ENCODE assay signal across 16 cellular contexts in the genomic region with DNA sequence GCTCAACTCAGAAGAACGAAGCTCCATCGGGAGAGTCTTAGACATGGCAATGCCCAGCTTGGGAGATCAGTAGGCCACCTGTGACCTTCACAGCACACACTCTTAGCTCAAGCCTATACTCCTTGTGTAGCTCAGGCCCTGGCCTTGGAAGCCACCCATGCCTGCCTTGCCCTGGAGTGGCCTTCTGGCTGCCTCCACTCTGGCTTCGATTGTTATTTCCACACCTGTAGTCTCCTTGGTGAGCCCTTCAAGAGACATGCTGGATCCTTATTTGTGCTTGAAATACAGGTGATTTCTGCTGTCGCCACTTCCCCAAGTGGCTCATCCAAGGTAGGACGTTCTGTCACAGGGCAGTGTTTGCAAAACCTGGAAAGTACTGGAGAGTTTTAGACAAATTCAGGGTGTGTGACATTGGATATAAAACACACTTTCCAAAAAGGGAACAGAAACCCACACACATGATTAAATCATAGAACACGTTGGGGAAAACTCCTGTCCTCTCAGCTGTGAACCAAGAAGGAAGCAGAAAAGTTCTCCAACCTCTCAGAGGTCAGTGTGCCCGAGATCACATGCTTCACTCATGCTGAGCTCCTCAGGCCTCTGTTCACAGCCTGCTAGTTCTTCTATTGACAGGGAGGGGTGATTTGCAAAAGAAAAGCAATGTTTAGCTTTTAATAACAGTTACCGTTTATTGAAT.
A peak's percentile ranks its signal among the peaks of the same experiment; 100 is the strongest.
DNase-seq lines count a peak whose midpoint lies in the region; ATAC-seq, FAIRE-seq and TF ChIP-seq lines count a peak whose summit lies in the region.
"Had no signal": no experiment of that assay in that cellular context is flagged by ENCODE, and none has a peak within 500 bp of the region (broad histone marks: within the 10 kb centered on the region; RNA-seq: fewer than 3 reads in every experiment).

No MANE protein-coding gene starts in this region.

- H3K4me2 ChIP-seq in HepG2 (ENCODE audit: low read depth, low read length), result no peak overlapping the region
- no peak overlapping the region for H3K4me2 ChIP-seq in neuronal stem cell (ENCODE audit: insufficient read depth, low read length, poor library complexity, severe bottlenecking)

- ATAC-seq in HepG2 (no peak), HG02852 (IDR thresholded peaks at IDR 0.05; ENCODE audit: unreplicated experiment) (peak; percentile 79)
- ATAC-seq in activated naive CD8-positive, alpha-beta T cell treated with anti-CD3 and anti-CD28 coated beads, Interleukin-2, amount 50 U/mL, for 24 hours, result no peak

- H2BK15ac ChIP-seq in neuronal stem cell (ENCODE audit: low read length), result no peak overlapping the region

- no peaks in the 10 kb centered on the region for H3K79me2 ChIP-seq in HepG2 (ENCODE audit: insufficient read depth, low read length)

- CTCF ChIA-PET in HepG2 (lab: Yijun Ruan, JAX; ENCODE audit: low intra/inter-chr PET ratio, low total read pairs), result no interaction called here

- H2BK5ac ChIP-seq in neuronal stem cell (ENCODE audit: low read length), result no peak overlapping the region

- H3K4me3 ChIP-seq in liver (ENCODE audit: low read depth in 1 of 3, low read length in 3 of 3) (no peak overlapping the region), HepG2 (replicated peaks in 1 of 3; ENCODE audit: insufficient read depth in 1 of 3, low read depth in 2 of 3, low read length in 3 of 3) (no peak overlapping the region), neuronal stem cell (ENCODE audit: low read length in 2 of 2) (no peak overlapping the region)
- H3K4me3 ChIP-seq: heart right ventricle, pancreas had no signal

- H3K4me1 Mint-ChIP-seq in activated naive CD8-positive, alpha-beta T cell treated with anti-CD3 and anti-CD28 coated beads, Interleukin-2, amount 50 U/mL, for 24 hours, result no peaks in the 10 kb centered on the region

- intact Hi-C loops in HepG2 (cut with micrococcal nuclease; ENCODE audit: unreplicated experiment), result no loop called here

- no peaks in the 10 kb centered on the region for H3K36me3 Mint-ChIP-seq in activated naive CD8-positive, alpha-beta T cell treated with anti-CD3 and anti-CD28 coated beads, Interleukin-2, amount 50 U/mL, for 24 hours (ENCODE audit: low read depth)

- H4K91ac ChIP-seq in neuronal stem cell (ENCODE audit: low read depth, low read length, poor library complexity), result no peak overlapping the region

- POLR2A ChIA-PET in HepG2 (lab: Yijun Ruan, JAX), result no interaction called here

- in situ Hi-C loops in HepG2 (cut with HindIII; ENCODE audit: extremely low pct_ligation_motif_present, low pct_unique_long_range_greater_than_20kb), result no loop called here

- TF ChIP-seq EP300 in HepG2 (IDR thresholded peaks at IDR 0.05; ENCODE audit: low read depth in 2 of 2, low read length in 2 of 2) (no peak), HepG2 (CRISPR knock-in tag; IDR thresholded peaks at IDR 0.05; ENCODE audit: borderline replicate concordance) (no peak)

- no peak overlapping the region for H2BK120ac ChIP-seq in neuronal stem cell (ENCODE audit: low read depth, low read length)

- H3K18ac ChIP-seq in neuronal stem cell (ENCODE audit: low read length), result no peak overlapping the region

- no peak overlapping the region for H2BK12ac ChIP-seq in neuronal stem cell (ENCODE audit: low read length)

- H3K14ac ChIP-seq in neuronal stem cell (ENCODE audit: low read length), result no peak overlapping the region

- no TSS peak for BruUV-seq in HepG2 (replicated peaks; lab: Mats Ljungman, UMichigan)

- no peaks in the 10 kb centered on the region for H3K79me1 ChIP-seq in neuronal stem cell (ENCODE audit: low read depth, low read length)

- H3K4me1 ChIP-seq in liver (ENCODE audit: control insufficient read depth in 4 of 4, insufficient read depth in 4 of 4, low read length in 3 of 4), result no peaks in the 10 kb centered on the region
- no peaks in the 10 kb centered on the region for H3K4me1 ChIP-seq in HepG2 (ENCODE audit: insufficient read depth, low read length)
- peaks cover 0 to 5% of the 10 kb centered on the region in 2 donors for H3K4me1 ChIP-seq in neuronal stem cell (ENCODE audit: control insufficient read depth in 2 of 2, insufficient read depth in 1 of 2, low read depth in 1 of 2, low read length in 2 of 2)
- H3K4me1 ChIP-seq: heart right ventricle, pancreas had no signal

- H3K9me3 ChIP-seq in liver (ENCODE audit: control insufficient read depth in 4 of 4, low read length in 3 of 4) (no peaks in the 10 kb centered on the region), HepG2 (ENCODE audit: low read length) (peaks cover 4% of the 10 kb centered on the region; the same call in 1 of the 2 replicates), neuronal stem cell (replicated peaks in 1 of 2; ENCODE audit: control insufficient read depth in 2 of 2, insufficient read depth in 1 of 2, low read depth in 1 of 2, low read length in 2 of 2) (peaks cover 0 to 16% of the 10 kb centered on the region in 2 donors)
- H3K9me3 ChIP-seq: pancreas had no signal

- H2AFZ ChIP-seq in HepG2 (ENCODE audit: low read length) (no peak overlapping the region), neuronal stem cell (ENCODE audit: low read length) (no peak overlapping the region)

- H4K20me1 ChIP-seq in HepG2 (ENCODE audit: insufficient read depth, low read length), result no peaks in the 10 kb centered on the region

- no peak for FAIRE-seq in HepG2 (lab: Jason Lieb, UNC)
- FAIRE-seq: pancreas, RCC 7860 had no signal

- 79% methylated on average over 8 of the region's 8 CpGs for WGBS in liver
- WGBS in HepG2 (ENCODE audit: low lambda C conversion rate), result 17% methylated on average over 8 of the region's 8 CpGs
- no CpG with 5 or more reads among the region's 8 CpGs for WGBS in neuronal stem cell (ENCODE audit: extremely low coverage in 2 of 2, insufficient read length in 2 of 2, insufficient replicate concordance in 1 of 2), 2 donors

- H2AK5ac ChIP-seq in neuronal stem cell (ENCODE audit: low read depth, low read length), result no peak overlapping the region

- H3K36me3 ChIP-seq in liver (ENCODE audit: control insufficient read depth in 4 of 4, insufficient read depth in 3 of 4, low read depth in 1 of 4, low read length in 3 of 4), result no peaks in the 10 kb centered on the region
- H3K36me3 ChIP-seq in HepG2 (replicated peaks in 1 of 2; ENCODE audit: control insufficient read depth in 1 of 2, insufficient read depth in 2 of 2, low read length in 2 of 2), result no peaks in the 10 kb centered on the region
- H3K36me3 ChIP-seq in neuronal stem cell (replicated peaks in 1 of 2; ENCODE audit: control insufficient read depth in 2 of 2, insufficient read depth in 2 of 2, low read length in 2 of 2), result no peaks in the 10 kb centered on the region
- H3K36me3 ChIP-seq: heart right ventricle, pancreas had no signal

- H3K27ac ChIP-seq in liver (ENCODE audit: low read depth in 1 of 2, low read length in 2 of 2) (no peak overlapping the region), HepG2 (ENCODE audit: extremely low read length, insufficient read depth, low read length) (no peak overlapping the region), neuronal stem cell (replicated peaks; ENCODE audit: low read length) (no peak overlapping the region)
- H3K27ac ChIP-seq: heart right ventricle, pancreas had no signal

- H4K8ac ChIP-seq in neuronal stem cell (ENCODE audit: low read depth, low read length), result no peak overlapping the region

- H3K9me3 Mint-ChIP-seq in activated naive CD8-positive, alpha-beta T cell treated with anti-CD3 and anti-CD28 coated beads, Interleukin-2, amount 50 U/mL, for 24 hours, result peaks cover 13% of the 10 kb centered on the region

- H3K9ac ChIP-seq in liver (ENCODE audit: low read depth in 1 of 2, low read length in 2 of 2) (no peak overlapping the region), HepG2 (ENCODE audit: insufficient read depth, low read depth, low read length) (no peak overlapping the region), neuronal stem cell (ENCODE audit: low read depth, low read length, poor library complexity) (no peak overlapping the region)

- H3K23ac ChIP-seq in neuronal stem cell (ENCODE audit: low read depth, low read length, poor library complexity), result no peak overlapping the region

- H3K4me3 Mint-ChIP-seq in activated naive CD8-positive, alpha-beta T cell treated with anti-CD3 and anti-CD28 coated beads, Interleukin-2, amount 50 U/mL, for 24 hours, result no peak overlapping the region

- no peak overlapping the region for H3K4ac ChIP-seq in neuronal stem cell (ENCODE audit: low read length)

- TF ChIP-seq CTCF in liver (IDR thresholded peaks at IDR 0.05; ENCODE audit: low read depth, low read length, missing input control) (no peak), HepG2 (CRISPR knock-in tag; IDR thresholded peaks at IDR 0.05) (no peak)

- no peak overlapping the region for H3K27ac Mint-ChIP-seq in activated naive CD8-positive, alpha-beta T cell treated with anti-CD3 and anti-CD28 coated beads, Interleukin-2, amount 50 U/mL, for 24 hours

- H3K27me3 Mint-ChIP-seq in activated naive CD8-positive, alpha-beta T cell treated with anti-CD3 and anti-CD28 coated beads, Interleukin-2, amount 50 U/mL, for 24 hours, result peaks cover 3% of the 10 kb centered on the region

- no peak for TF ChIP-seq RAD21 in liver (IDR thresholded peaks at IDR 0.05)
- TF ChIP-seq RAD21 in HepG2 (CRISPR knock-in tag; IDR thresholded peaks at IDR 0.05), result no peak

- no peaks in the 10 kb centered on the region for H3K27me3 ChIP-seq in liver (ENCODE audit: control insufficient read depth in 4 of 4, insufficient read depth in 4 of 4, low read length in 3 of 4)
- peaks cover 2 to 6% of the 10 kb centered on the region in 2 experiments; a peak in 1 of 5 replicates for H3K27me3 ChIP-seq in HepG2 (ENCODE audit: control insufficient read depth in 1 of 2, insufficient read depth in 2 of 2, low read length in 2 of 2)
- no peaks in the 10 kb centered on the region for H3K27me3 ChIP-seq in neuronal stem cell (ENCODE audit: control insufficient read depth in 3 of 3, insufficient read depth in 3 of 3, low read depth in 1 of 3, low read length in 3 of 3)
- H3K27me3 ChIP-seq: pancreas had no signal

- DNase-seq in HepG2 (ENCODE audit: low spot score) (no peak), OCI-M1 (lab: John Stamatoyannopoulos, UW) (peak; percentile 53), neuronal stem cell (ENCODE audit: low spot score) (no peak), mucosa of gallbladder (ENCODE audit: low spot score) (no peak), cerebellar nuclear complex (lab: John Stamatoyannopoulos, UW) (no peak)
- no peak for DNase-seq in activated naive CD8-positive, alpha-beta T cell treated with anti-CD3 and anti-CD28 coated beads, Interleukin-2, amount 50 U/mL, for 24 hours
- DNase-seq: ACHN; activated T-cell treated with anti-CD3 and anti-CD28 coated beads for 4 hours; heart right ventricle; mesenchymal stem cell; NCI-H2171 treated with DMSO at 0.1 percent for 48 hours; stimulated activated CD4-positive, alpha-beta T cell treated with anti-CD3 and anti-CD28 coated beads, Interleukin-4, amount 100 ng/mL, for 24 hours had no signal

- no peak for TF ChIP-seq POLR2A in HepG2 (IDR thresholded peaks at IDR 0.05; ENCODE audit: insufficient read depth in 1 of 2, low read depth in 2 of 2, low read length in 2 of 2)

TF ChIP-seq in HepG2, 621 proteins besides CTCF, POLR2A, EP300 and RAD21 (continues in another document):
- no peak for TF ChIP-seq ZBTB7B (CRISPR knock-in tag; IDR thresholded peaks at IDR 0.05)
- TF ChIP-seq CBX2 (IDR thresholded peaks at IDR 0.05; ENCODE audit: low read depth, low read length), result no peak
- no peak for TF ChIP-seq CBX2 (CRISPR knock-in tag; IDR thresholded peaks at IDR 0.05; ENCODE audit: low read depth)
- no peak for TF ChIP-seq ELF1 (CRISPR knock-in tag; IDR thresholded peaks at IDR 0.05)
